In the genomic region with DNA sequence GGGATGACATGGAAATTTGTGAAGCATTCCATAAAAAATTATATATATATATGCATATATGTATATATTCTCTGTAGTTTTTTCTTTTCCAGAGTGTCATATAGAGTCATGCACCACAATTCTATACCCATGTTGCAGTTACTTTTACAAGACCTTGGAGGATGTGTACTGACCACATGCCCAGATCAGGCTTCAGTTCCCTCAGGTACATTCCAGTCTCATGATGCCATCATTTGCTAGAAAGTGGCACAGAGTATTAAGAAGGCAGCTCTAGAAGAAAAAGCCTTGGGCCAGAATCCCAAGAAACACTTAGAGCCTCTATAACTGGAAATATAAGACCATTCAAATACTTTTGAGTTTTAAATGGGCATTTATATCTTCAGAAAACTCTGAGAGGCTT, we compare ENCODE assay signal across 22 cellular contexts.
"Had no signal": no experiment of that assay in that cellular context is flagged by ENCODE, and none has a peak within 500 bp of the region (broad histone marks: within the 10 kb centered on the region; RNA-seq: fewer than 3 reads in every experiment).

No MANE protein-coding gene starts in this region.

- DNase-seq: colonic mucosa; effector memory CD4-positive, alpha-beta T cell; erythroblast; esophagus squamous epithelium; hypothalamus; immature natural killer cell; islet precursor cell; mesendoderm; midbrain; naive thymus-derived CD4-positive, alpha-beta T cell; right cardiac atrium; sigmoid colon; stimulated activated CD4-positive, alpha-beta T cell treated with anti-CD3 and anti-CD28 coated beads, Interleukin-2, amount 100 ng/mL, for 24 hours; stimulated activated CD4-positive, alpha-beta T cell treated with anti-CD3 and anti-CD28 coated beads, Interleukin-4, amount 100 ng/mL, for 24 hours; stimulated activated naive CD4-positive, alpha-beta T cell treated with Interleukin-2 at 50 U/mL for 16 hours; stomach; thyroid gland; uterus had no signal

- H3K27me3 ChIP-seq: colonic mucosa, esophagus squamous epithelium, neural progenitor cell, sigmoid colon, stomach, thyroid gland, uterus had no signal

- H3K27ac ChIP-seq: colonic mucosa, esophagus squamous epithelium, neural progenitor cell, prostate gland, sigmoid colon, stomach, thyroid gland, uterus had no signal

- H3K9me3 ChIP-seq: colonic mucosa, esophagus squamous epithelium, prostate gland, sigmoid colon, stomach, thyroid gland, uterus had no signal

- ATAC-seq: left lobe of liver; naive thymus-derived CD4-positive, alpha-beta T cell; right cardiac atrium; stimulated activated effector memory CD8-positive, alpha-beta T cell treated with anti-CD3 and anti-CD28 coated beads, Interleukin-12 subunit alpha, Interleukin-12 subunit beta, amount 100 ng/mL, for 72 hours had no signal

- H3K4me1 ChIP-seq: colonic mucosa, esophagus squamous epithelium, prostate gland, sigmoid colon, stomach, thyroid gland, uterus had no signal

- H3K4me3 ChIP-seq: colonic mucosa, esophagus squamous epithelium, neural progenitor cell, prostate gland, sigmoid colon, stomach, thyroid gland, uterus had no signal

- H3K36me3 ChIP-seq: colonic mucosa, esophagus squamous epithelium, neural progenitor cell, prostate gland, sigmoid colon, stomach, thyroid gland, uterus had no signal
